Comparison of ENCODE assay signal across 16 cellular contexts in genomic region chr7:465710-466400, GRCh38. TPM values are rescaled to one million over a fixed set of nuclear protein-coding genes. Genes with fewer than 3 reads are reported as not detected.
DNase-seq lines count a peak whose midpoint lies in the region; ATAC-seq, FAIRE-seq and TF ChIP-seq lines count a peak whose summit lies in the region.
"Had no signal": no experiment of that assay in that cellular context is flagged by ENCODE, and none has a peak within 500 bp of the region (broad histone marks: within the 10 kb centered on the region; RNA-seq: fewer than 3 reads in every experiment).

No MANE protein-coding gene starts in this region.

- intact Hi-C loops in endothelial cell of umbilical vein (cut with micrococcal nuclease), result no loop called here

- H3K9me1 ChIP-seq in endothelial cell of umbilical vein (replicated peaks; ENCODE audit: control insufficient read depth, extremely low read depth, insufficient read depth, low read length), result no peaks in the 10 kb centered on the region

- no peak for TF ChIP-seq POLR2A in endothelial cell of umbilical vein (IDR thresholded peaks at IDR 0.05; ENCODE audit: low read depth, low read length)

- TF ChIP-seq CTCF in endothelial cell of umbilical vein (IDR thresholded peaks at IDR 0.05; ENCODE audit: extremely low read depth in 1 of 2, insufficient read depth in 1 of 2, low read depth in 1 of 2, low read length in 2 of 2) (no peak), smooth muscle cell (IDR thresholded peaks at IDR 0.05; ENCODE audit: borderline replicate concordance, insufficient read depth, poor library complexity, severe bottlenecking) (no peak)

- H3K79me2 ChIP-seq in GM23248 (ENCODE audit: insufficient read depth) (no peaks in the 10 kb centered on the region), endothelial cell of umbilical vein (ENCODE audit: control insufficient read depth, insufficient read depth, low read length) (no peaks in the 10 kb centered on the region), smooth muscle cell (ENCODE audit: low read depth) (no peaks in the 10 kb centered on the region)

- no peak for ATAC-seq in HG03442 (IDR thresholded peaks at IDR 0.05; ENCODE audit: unreplicated experiment)
- ATAC-seq: activated T-cell treated with anti-CD3 and anti-CD28 coated beads, Interleukin-2, amount 50 U/mL, for 72 hours; gastrocnemius medialis had no signal

- H3K9me2 ChIP-seq in GM23248 (ENCODE audit: insufficient read depth), result no peaks in the 10 kb centered on the region

- DNase-seq in activated effector memory CD4-positive, alpha-beta T cell treated with anti-CD3 and anti-CD28 coated beads, Interleukin-2, amount 50 U/mL, for 16 hours, result peak; percentile 54
- DNase-seq in activated effector memory CD4-positive, alpha-beta T cell treated with Interleukin-2 at 50 U/mL for 16 hours, result no peak
- DNase-seq in GM23248, result peak; percentile 32
- DNase-seq in endothelial cell of umbilical vein (ENCODE audit: low read depth, low spot score), result no peak
- no peak for DNase-seq in smooth muscle cell (lab: John Stamatoyannopoulos, UW; ENCODE audit: unreplicated experiment)
- DNase-seq in UCSD-AML1 (lab: John Stamatoyannopoulos, UW; ENCODE audit: unreplicated experiment), result no peak
- no peak for DNase-seq in cerebellar cortex (ENCODE audit: low spot score)
- DNase-seq: activated T-cell treated with anti-CD3 and anti-CD28 coated beads, Interleukin-2, amount 50 U/mL, for 72 hours; CD8-positive, alpha-beta memory T cell; NCI-H1092 treated with DMSO at 0.1 percent for 48 hours; NCI-H510A; NK-92 treated with Interleukin-12 subunit alpha and Interleukin-12 subunit beta, amount 100 ng/mL, for 24 hours had no signal

- no TSS peak for BruUV-seq in endothelial cell of umbilical vein (replicated peaks; lab: Mats Ljungman, UMichigan)

- H3K9ac ChIP-seq in GM23248 (no peak overlapping the region), endothelial cell of umbilical vein (replicated peaks; ENCODE audit: extremely low read depth, insufficient read depth, low read length) (no peak overlapping the region), smooth muscle cell (ENCODE audit: low read depth) (no peak overlapping the region)

- H3K4me2 ChIP-seq in GM23248 (ENCODE audit: unreplicated experiment) (no peak overlapping the region), endothelial cell of umbilical vein (ENCODE audit: insufficient read depth, low read length) (no peak overlapping the region), smooth muscle cell (no peak overlapping the region)

- POLR2A ChIA-PET in endothelial cell of umbilical vein (lab: Charles Lee), result no interaction called here

- no peak overlapping the region for H3K4me3 ChIP-seq in GM23248
- H3K4me3 ChIP-seq in endothelial cell of umbilical vein (replicated peaks in 1 of 3; ENCODE audit: insufficient read depth in 1 of 3, low read depth in 1 of 3, low read length in 3 of 3), result no peak overlapping the region
- H3K4me3 ChIP-seq in smooth muscle cell, result no peak overlapping the region
- H3K4me3 ChIP-seq: gastrocnemius medialis, thoracic aorta had no signal

- H3K27me3 ChIP-seq in GM23248 (replicated peaks; ENCODE audit: insufficient read depth) (no peaks in the 10 kb centered on the region), endothelial cell of umbilical vein (ENCODE audit: control insufficient read depth in 2 of 2, insufficient read depth in 2 of 2, low read length in 2 of 2) (no peaks in the 10 kb centered on the region), smooth muscle cell (ENCODE audit: low read depth) (no peaks in the 10 kb centered on the region)

- no peak overlapping the region for H2AFZ ChIP-seq in GM23248
- no peak overlapping the region for H2AFZ ChIP-seq in endothelial cell of umbilical vein (ENCODE audit: low read depth, low read length)
- H2AFZ ChIP-seq in smooth muscle cell (ENCODE audit: low read depth), result no peak overlapping the region

- H3K4me1 ChIP-seq in GM23248 (ENCODE audit: insufficient read depth) (peaks cover 9% of the 10 kb centered on the region; the same call in 1 of the 2 replicates), endothelial cell of umbilical vein (ENCODE audit: control insufficient read depth, extremely low read depth, insufficient read depth, low read length) (peaks cover 42% of the 10 kb centered on the region), smooth muscle cell (ENCODE audit: low read depth) (peaks cover 4% of the 10 kb centered on the region)

- H3K36me3 ChIP-seq in GM23248 (ENCODE audit: low read depth) (no peaks in the 10 kb centered on the region), endothelial cell of umbilical vein (ENCODE audit: control insufficient read depth in 2 of 2, extremely low read depth in 1 of 2, insufficient read depth in 2 of 2, low read length in 2 of 2) (no peaks in the 10 kb centered on the region), smooth muscle cell (ENCODE audit: low read depth) (no peaks in the 10 kb centered on the region)
- H3K36me3 ChIP-seq: gastrocnemius medialis, thoracic aorta had no signal

- dilution Hi-C loops in endothelial cell of umbilical vein (cut with MboI; ENCODE audit: extremely low pct_ligation_motif_present, low sequenced_read_pairs), result no loop called here

- in situ Hi-C loops in GM23248 (cut with MboI), result no loop called here

- H3K27ac ChIP-seq in GM23248 (no peak overlapping the region), endothelial cell of umbilical vein (ENCODE audit: insufficient read depth, low read depth, low read length) (peak overlapping the region; percentile 55), smooth muscle cell (ENCODE audit: low read depth) (peak overlapping the region; percentile 56)
- H3K27ac ChIP-seq: gastrocnemius medialis, thoracic aorta had no signal

- WGBS in GM23248 (ENCODE audit: low coverage in 1 of 2, low lambda C conversion rate in 2 of 2, missing lambda C conversion rate in 2 of 2), 2 experiments, result 58% methylated on average over 17 of the region's 17 CpGs
- 91% methylated on average over 17 of the region's 17 CpGs for WGBS in smooth muscle cell (ENCODE audit: low lambda C conversion rate)

- H3F3A ChIP-seq in GM23248 (ENCODE audit: insufficient read depth) (peaks cover 6% of the 10 kb centered on the region), smooth muscle cell (ENCODE audit: low read depth) (peaks cover 16% of the 10 kb centered on the region)

- H4K20me1 ChIP-seq in GM23248 (ENCODE audit: insufficient read depth), result no peaks in the 10 kb centered on the region
- H4K20me1 ChIP-seq in endothelial cell of umbilical vein (replicated peaks; ENCODE audit: control insufficient read depth, extremely low read depth, insufficient read depth, low read length), result no peaks in the 10 kb centered on the region
- H4K20me1 ChIP-seq in smooth muscle cell (ENCODE audit: low read depth), result no peaks in the 10 kb centered on the region

- CTCF ChIA-PET in endothelial cell of umbilical vein (lab: Charles Lee), result no interaction called here

- no peak for FAIRE-seq in endothelial cell of umbilical vein (lab: Jason Lieb, UNC)
- FAIRE-seq: H1 had no signal

- no peaks in the 10 kb centered on the region for H3K9me3 ChIP-seq in GM23248 (ENCODE audit: low read depth)
- H3K9me3 ChIP-seq in endothelial cell of umbilical vein (replicated peaks; ENCODE audit: control insufficient read depth, insufficient read depth, low read length), result no peaks in the 10 kb centered on the region
- no peaks in the 10 kb centered on the region for H3K9me3 ChIP-seq in smooth muscle cell (replicated peaks; ENCODE audit: low read depth)
- H3K9me3 ChIP-seq: gastrocnemius medialis, thoracic aorta had no signal

TF ChIP-seq in endothelial cell of umbilical vein, 7 proteins besides CTCF, POLR2A, EP300 and RAD21:
- no peak for TF ChIP-seq POLR2AphosphoS5 (IDR thresholded peaks at IDR 0.05; ENCODE audit: insufficient read depth, low read depth, low read length)
- no peak for TF ChIP-seq GATA2 (IDR thresholded peaks at IDR 0.05; ENCODE audit: insufficient read depth, insufficient read length, low read depth, low read length)
- TF ChIP-seq JUN (IDR thresholded peaks at IDR 0.05; ENCODE audit: borderline replicate concordance, insufficient read depth, insufficient read length, low read depth), result no peak
- TF ChIP-seq, protein P1, sequence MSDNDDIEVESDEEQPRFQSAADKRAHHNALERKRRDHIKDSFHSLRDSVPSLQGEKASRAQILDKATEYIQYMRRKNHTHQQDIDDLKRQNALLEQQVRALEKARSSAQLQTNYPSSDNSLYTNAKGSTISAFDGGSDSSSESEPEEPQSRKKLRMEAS (IDR thresholded peaks at IDR 0.05; ENCODE audit: insufficient read depth, insufficient read length), result no peak
- TF ChIP-seq FOS (IDR thresholded peaks at IDR 0.05; ENCODE audit: borderline replicate concordance, insufficient read depth, low read length), result no peak
- no peak for TF ChIP-seq MYC (IDR thresholded peaks at IDR 0.05; ENCODE audit: low read depth, low read length)
- no peak for TF ChIP-seq EZH2 (IDR thresholded peaks at IDR 0.05; ENCODE audit: borderline replicate concordance, low read depth, low read length, severe bottlenecking)

RNA-seq across cellular contexts. Expression of gene PDGFA, which starts 53.8 kb away (rescaled TPM):
- 8.4 and 9.4 TPM in 2 replicates for total RNA-seq in GM23248 (2014; rRNA removed; shearing (Covaris generic))
- polyA plus RNA-seq in GM23248 (2016; fragmentation: Nextera tagmentation; extraction: Ambion mirVana), result 4.7 and 5.1 TPM in 2 replicates
- 62.4 and 68.1 TPM in 2 replicates for total RNA-seq in endothelial cell of umbilical vein
- polyA plus RNA-seq in endothelial cell of umbilical vein, result 17.4 and 23.2 TPM in 2 replicates
- 17.9 and 24.0 TPM in 2 replicates for polyA plus RNA-seq in endothelial cell of umbilical vein (2011; cell fraction: cytosol; rRNA removed)
- polyA plus RNA-seq in endothelial cell of umbilical vein (2011; cell fraction: nucleus; rRNA removed), result 20.1 and 24.5 TPM in 2 replicates
- polyA plus RNA-seq in endothelial cell of umbilical vein (2012), result 14.5 and 16.4 TPM in 2 replicates
- polyA minus RNA-seq in endothelial cell of umbilical vein, result 51.3 and 58.0 TPM in 2 replicates
- polyA minus RNA-seq in endothelial cell of umbilical vein (2011; cell fraction: cytosol; rRNA and poly(A)+ RNA removed), result 23.2 TPM
- 8.3 and 12.9 TPM in 2 replicates for polyA minus RNA-seq in endothelial cell of umbilical vein (2011; cell fraction: nucleus; rRNA and poly(A)+ RNA removed)
- 68.1 and 97.2 TPM in 2 replicates for total RNA-seq in smooth muscle cell
- polyA plus RNA-seq in smooth muscle cell, result 32.0 and 33.7 TPM in 2 replicates

Comparison
In these comparisons a context has a peak if more than half of its experiments do, and no peak if none do; other contexts are left out.
1. DNase-seq: peak in activated effector memory CD4-positive, alpha-beta T cell treated with anti-CD3 and anti-CD28 coated beads, Interleukin-2, amount 50 U/mL, for 16 hours (single experiment) and GM23248 (single experiment); none in activated effector memory CD4-positive, alpha-beta T cell treated with Interleukin-2 at 50 U/mL for 16 hours (single experiment), endothelial cell of umbilical vein (single experiment), smooth muscle cell (single experiment), UCSD-AML1 (single experiment) and cerebellar cortex (single experiment).